15 cellular contexts compared by ENCODE assay signal in the genomic region with DNA sequence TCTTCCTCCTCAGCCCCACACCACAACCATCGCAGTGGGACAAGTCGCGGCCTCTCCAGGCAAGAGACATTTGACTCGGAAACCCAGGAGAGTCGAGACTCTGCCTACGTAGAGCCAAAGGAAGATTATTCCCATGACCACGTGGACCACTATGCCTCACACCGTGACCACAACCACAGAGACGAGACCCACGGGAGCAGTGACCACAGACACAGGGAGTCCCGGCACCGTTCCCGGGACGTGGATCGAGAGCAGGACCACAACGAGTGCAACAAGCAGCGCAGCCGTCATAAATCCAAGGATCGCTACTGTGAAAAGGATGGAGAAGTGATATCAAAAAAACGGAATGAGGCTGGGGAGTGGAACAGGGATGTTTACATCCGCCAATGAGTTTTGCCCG.
A peak's percentile ranks its signal among the peaks of the same experiment; 100 is the strongest.
DNase-seq lines count a peak whose midpoint lies in the region; ATAC-seq and TF ChIP-seq lines count a peak whose summit lies in the region.
"Had no signal": no experiment of that assay in that cellular context is flagged by ENCODE, and none has a peak within 500 bp of the region (broad histone marks: within the 10 kb centered on the region; RNA-seq: fewer than 3 reads in every experiment).

No MANE protein-coding gene starts in this region.

- TF ChIP-seq CTCF in cardiac muscle cell (IDR thresholded peaks at IDR 0.05; ENCODE audit: low read depth, low read length) (no peak), GM13976 (IDR thresholded peaks at IDR 0.05; ENCODE audit: borderline replicate concordance, control extremely low read depth, extremely low read depth, insufficient read depth, missing control alignments) (no peak), spleen (IDR thresholded peaks at IDR 0.05 in 8 of 11, conservative IDR thresholded peaks at IDR 0.05 in 3 of 11) (no peak), lower leg skin (IDR thresholded peaks at IDR 0.05) (no peak)

- no peak overlapping the region for H2AK5ac ChIP-seq in mesenchymal stem cell (ENCODE audit: low read length, severe bottlenecking)

- no peak overlapping the region for H2BK12ac ChIP-seq in mesenchymal stem cell (ENCODE audit: low read length in 2 of 2)

- no peaks in the 10 kb centered on the region for H3K9me3 ChIP-seq in cardiac muscle cell (ENCODE audit: low read depth)
- no peaks in the 10 kb centered on the region for H3K9me3 ChIP-seq in mesenchymal stem cell (ENCODE audit: control insufficient read depth, low read length)
- no peaks in the 10 kb centered on the region for H3K9me3 ChIP-seq in spleen

- ATAC-seq in Right ventricle myocardium superior (ENCODE audit: poor library complexity): no peak
- ATAC-seq: HCT116 had no signal

- intact Hi-C loops in Right ventricle myocardium superior (cut with DNase I): no loop called here
- intact Hi-C loops in spleen (cut with DNase I; ENCODE audit: low total_unique reads): no loop called here
- intact Hi-C loops in lower leg skin (cut with DNase I; ENCODE audit: low total_unique reads): no loop called here

- H3K36me3 ChIP-seq in cardiac muscle cell (peaks cover 62% of the 10 kb centered on the region), mesenchymal stem cell (ENCODE audit: control insufficient read depth in 1 of 2, insufficient read depth in 2 of 2, low read depth in 1 of 2, low read length in 2 of 2) (peaks cover 6 to 46% of the 10 kb centered on the region in 2 experiments), spleen (peaks cover 0 to 70% (median 30%) of the 10 kb centered on the region in 6 donors)

- H3K4ac ChIP-seq in mesenchymal stem cell (ENCODE audit: low read depth in 1 of 2, low read length in 2 of 2): no peak overlapping the region

- H3K9ac ChIP-seq in mesenchymal stem cell (ENCODE audit: low read length): no peak overlapping the region
- H3K9ac ChIP-seq: GM23248 had no signal

- no peak overlapping the region for H2BK120ac ChIP-seq in mesenchymal stem cell (ENCODE audit: low read depth, low read length)

- H3K4me3 ChIP-seq in cardiac muscle cell (no peak overlapping the region), mesenchymal stem cell (ENCODE audit: insufficient read depth in 1 of 2, low read depth in 1 of 2, low read length in 2 of 2) (no peak overlapping the region), spleen (no peak overlapping the region), lower leg skin (ENCODE audit: low read depth, poor library complexity, severe bottlenecking) (no peak overlapping the region)
- H3K4me3 ChIP-seq: GM23248 had no signal

- no peak overlapping the region for H3K18ac ChIP-seq in mesenchymal stem cell (ENCODE audit: low read depth in 1 of 2, low read length in 2 of 2)

- no peak overlapping the region for H3K14ac ChIP-seq in mesenchymal stem cell (ENCODE audit: low read length in 2 of 2)

- H3K4me1 ChIP-seq in cardiac muscle cell (ENCODE audit: low read depth) (no peaks in the 10 kb centered on the region), mesenchymal stem cell (ENCODE audit: control insufficient read depth, insufficient read depth, low read depth, low read length) (no peaks in the 10 kb centered on the region), spleen (no peaks in the 10 kb centered on the region)

- peak overlapping the region; percentile 0 for H4K8ac ChIP-seq in mesenchymal stem cell (ENCODE audit: low read length)

- H3K79me1 ChIP-seq in mesenchymal stem cell (replicated peaks; ENCODE audit: low read length, poor library complexity, severe bottlenecking): no peaks in the 10 kb centered on the region

- no peak overlapping the region for H4K91ac ChIP-seq in mesenchymal stem cell (ENCODE audit: low read length)

- TF ChIP-seq POLR2A in spleen (IDR thresholded peaks at IDR 0.05) (no peak), lower leg skin (IDR thresholded peaks at IDR 0.05) (no peak)

- WGBS in mesenchymal stem cell: 99% methylated on average over 20 of the region's 22 CpGs
- WGBS in spleen, 5 donors: 90 to 95% (median 91%) methylated on average over 21 to 22 of the region's 22 CpGs
- 91 to 92% methylated on average over 22 of the region's 22 CpGs for WGBS in lower leg skin, 2 donors

- H3K27ac ChIP-seq in cardiac muscle cell (peak overlapping the region; percentile 7), mesenchymal stem cell (ENCODE audit: low read length, poor library complexity, severe bottlenecking) (no peak overlapping the region), spleen (no peak overlapping the region)
- H3K27ac ChIP-seq: GM23248 had no signal

- no peak for DNase-seq in cardiac muscle cell (ENCODE audit: low read depth in 1 of 2, low spot score in 1 of 2)
- DNase-seq in Right ventricle myocardium superior: no peak
- peak; percentile 0 for DNase-seq in GM13976 (ENCODE audit: low spot score)
- DNase-seq in mesenchymal stem cell: no peak
- peak; percentile 66 for DNase-seq in spleen
- DNase-seq in lower leg skin (ENCODE audit: low spot score in 2 of 2): no peak
- DNase-seq in COR-L47 (lab: John Stamatoyannopoulos, UW): no peak
- DNase-seq: C1 segment of cervical spinal cord; Calu3; CD8-positive, alpha-beta memory T cell; DMS79 treated with DMSO at 0.1 percent for 48 hours; GF-D8; GM23248; H7 had no signal

- no peak overlapping the region for H2AFZ ChIP-seq in mesenchymal stem cell (ENCODE audit: low read depth, low read length)
- H2AFZ ChIP-seq: GM23248 had no signal

- in situ Hi-C loops in GM13976 (cut with MboI; ENCODE audit: low sequenced_read_pairs, unreplicated experiment): no loop called here

- H3K23ac ChIP-seq in mesenchymal stem cell (ENCODE audit: low read length in 2 of 2): no peak overlapping the region

- H2BK5ac ChIP-seq in mesenchymal stem cell (ENCODE audit: low read depth, low read length, poor library complexity, severe bottlenecking): no peak overlapping the region

- H3K27me3 ChIP-seq in cardiac muscle cell (no peaks in the 10 kb centered on the region), mesenchymal stem cell (ENCODE audit: control insufficient read depth in 1 of 2, insufficient read depth in 1 of 2, low read length in 2 of 2) (no peaks in the 10 kb centered on the region), spleen (replicated peaks in 1 of 7) (no peaks in the 10 kb centered on the region)

- no peak overlapping the region for H2BK15ac ChIP-seq in mesenchymal stem cell (ENCODE audit: low read depth, poor library complexity, severe bottlenecking)

- no peak overlapping the region for H3K4me2 ChIP-seq in mesenchymal stem cell (ENCODE audit: low read length, poor library complexity, severe bottlenecking)

Comparison
In these comparisons a context has a peak if more than half of its experiments do, and no peak if none do; other contexts are left out.
1. DNase-seq: peak in GM13976 (single experiment) and spleen (single experiment); none in cardiac muscle cell (0 of 2), Right ventricle myocardium superior (single experiment), mesenchymal stem cell (single experiment), lower leg skin (0 of 2) and COR-L47 (single experiment).